ENCODE assay signal across 8 cellular contexts in genomic region chr2:45823723-45824206, GRCh38.
DNase-seq lines count a peak whose midpoint lies in the region; ATAC-seq and TF ChIP-seq lines count a peak whose summit lies in the region.
"Had no signal": no experiment of that assay in that cellular context is flagged by ENCODE, and none has a peak within 500 bp of the region (broad histone marks: within the 10 kb centered on the region; RNA-seq: fewer than 3 reads in every experiment).

No MANE protein-coding gene starts in this region.

- intact Hi-C loops in adrenal gland (cut with DNase I) (no loop called here), left ventricle myocardium superior (cut with micrococcal nuclease) (no loop called here)

- peak overlapping the region in 1 of 5 donors; percentile 45 for H3K27ac ChIP-seq in adrenal gland
- H3K27ac ChIP-seq in stomach smooth muscle (ENCODE audit: low read length): peak overlapping the region; percentile 80
- H3K27ac ChIP-seq: ovary had no signal

- no peak overlapping the region for H3K9ac ChIP-seq in stomach smooth muscle (ENCODE audit: low read length in 2 of 2)

- TF ChIP-seq POLR2A in adrenal gland (IDR thresholded peaks at IDR 0.05): no peak

- peak; percentile 94 for ATAC-seq in left ventricle myocardium superior
- ATAC-seq in GM19023 (IDR thresholded peaks at IDR 0.05; ENCODE audit: unreplicated experiment): no peak

- H3K9me3 ChIP-seq in adrenal gland (replicated peaks in 1 of 3): no peaks in the 10 kb centered on the region
- no peaks in the 10 kb centered on the region for H3K9me3 ChIP-seq in stomach smooth muscle (ENCODE audit: control insufficient read depth in 2 of 2, low read length in 2 of 2)
- H3K9me3 ChIP-seq: ovary had no signal

- DNase-seq in LHCN-M2 (ENCODE audit: low read depth): peak; percentile 23
- peak; percentile 21 to 87 (median 26) for DNase-seq in adrenal gland
- peak; percentile 90 for DNase-seq in left ventricle myocardium superior
- DNase-seq in SIG-M5 (lab: John Stamatoyannopoulos, UW): no peak
- DNase-seq in mesenteric fat pad (ENCODE audit: low spot score): no peak

- H3K36me3 ChIP-seq in adrenal gland (replicated peaks in 1 of 2) (no peaks in the 10 kb centered on the region), stomach smooth muscle (ENCODE audit: control insufficient read depth in 2 of 2, insufficient read depth in 2 of 2, low read length in 2 of 2) (no peaks in the 10 kb centered on the region)
- H3K36me3 ChIP-seq: ovary had no signal

- WGBS in adrenal gland, 4 donors: 51 to 81% (median 57%) methylated on average over 3 to 4 of the region's 4 CpGs; no CpG with 5 or more reads in 1 of the 4 donors

- TF ChIP-seq CTCF in adrenal gland (IDR thresholded peaks at IDR 0.05): peak in 1 of 6 experiments; percentile 5

- H3K4me3 ChIP-seq in adrenal gland (no peak overlapping the region), stomach smooth muscle (ENCODE audit: low read length in 2 of 2) (peak overlapping the region in 1 of 2 donors; percentile 1)
- H3K4me3 ChIP-seq: ovary had no signal

- H3K4me1 ChIP-seq in adrenal gland (replicated peaks in 1 of 2): peaks cover 5 to 13% of the 10 kb centered on the region in 2 donors
- H3K4me1 ChIP-seq in stomach smooth muscle (ENCODE audit: control insufficient read depth, insufficient read depth, low read length): peaks cover 53% of the 10 kb centered on the region

- H3K27me3 ChIP-seq in adrenal gland (no peaks in the 10 kb centered on the region), stomach smooth muscle (ENCODE audit: control insufficient read depth in 1 of 2, insufficient read depth in 2 of 2, low read length in 2 of 2) (no peaks in the 10 kb centered on the region)
- H3K27me3 ChIP-seq: ovary had no signal

Comparison
In these comparisons a context has a peak if more than half of its experiments do, and no peak if none do; other contexts are left out.
1. DNase-seq: peak in LHCN-M2 (single experiment), adrenal gland (7 of 7) and left ventricle myocardium superior (single experiment); none in SIG-M5 (single experiment) and mesenteric fat pad (single experiment).